ENCODE assay signal across 8 cellular contexts in genomic region chr2:148926291-148926961, GRCh38. TPM values are rescaled to one million over a fixed set of nuclear protein-coding genes. Genes with fewer than 3 reads are reported as not detected.
DNase-seq lines count a peak whose midpoint lies in the region; ATAC-seq and TF ChIP-seq lines count a peak whose summit lies in the region.

No MANE protein-coding gene starts in this region.

- POLR2A ChIA-PET in CD4-positive, alpha-beta T cell (lab: Charles Lee) = interaction anchor here (0.7 to 1.9 kb wide), 3 partner anchors 24 to 402 kb away, joined by 3 to 11 read pairs (median 4); no protein-coding TSS in a partner anchor

- peak overlapping the region; percentile 61 for H3K27ac Mint-ChIP-seq in CD4-positive, alpha-beta T cell

- peak overlapping the region; percentile 79 for H3K4me3 Mint-ChIP-seq in CD4-positive, alpha-beta T cell

- peak; percentile 87 for ATAC-seq in CD4-positive, alpha-beta T cell (ENCODE audit: poor library complexity)
- ATAC-seq in GM19328 (IDR thresholded peaks at IDR 0.05; ENCODE audit: unreplicated experiment) (peak; percentile 70), HG03439 (IDR thresholded peaks at IDR 0.05; ENCODE audit: unreplicated experiment) (peak; percentile 81)

- DNase-seq in CD4-positive, alpha-beta T cell = peak; percentile 9 to 55 (median 42)
- peak; percentile 16 for DNase-seq in SW480 (ENCODE audit: low spot score)
- DNase-seq in astrocyte of the spinal cord (ENCODE audit: low read depth, low spot score) = peak; percentile 42
- DNase-seq in kidney glomerular epithelial cell (lab: John Stamatoyannopoulos, UW) = peak; percentile 9
- DNase-seq in stimulated activated CD4-positive, alpha-beta T cell treated with anti-CD3 and anti-CD28 coated beads, TNF-alpha, amount 100 ng/mL, for 24 hours (ENCODE audit: low read depth in 3 of 3) = peak in 2 of 3 experiments; percentile 14 to 52
- DNase-seq in uterus = no peak

- H3K36me3 ChIP-seq in uterus = no peaks in the 10 kb centered on the region

- H3K27ac ChIP-seq in CD4-positive, alpha-beta T cell (ENCODE audit: low read depth, low read length) = no peak overlapping the region
- H3K27ac ChIP-seq in uterus = no peak overlapping the region

- peaks cover 25% of the 10 kb centered on the region for H3K4me1 Mint-ChIP-seq in CD4-positive, alpha-beta T cell (ENCODE audit: low read depth)

- H3K27me3 Mint-ChIP-seq in CD4-positive, alpha-beta T cell = no peaks in the 10 kb centered on the region

- CTCF ChIA-PET in CD4-positive, alpha-beta T cell (lab: Charles Lee) = no interaction called here

- in situ Hi-C loops in astrocyte of the spinal cord (cut with HindIII; ENCODE audit: low sequenced_read_pairs) = no loop called here

- TF ChIP-seq POLR2A in uterus (IDR thresholded peaks at IDR 0.05) = no peak

- intact Hi-C loops in CD4-positive, alpha-beta T cell (cut with DNase I, micrococcal nuclease) = loop anchor here (2.0 kb wide), 2 partner anchors 62 to 64 kb away; no protein-coding TSS in a partner anchor
- intact Hi-C loops in uterus (cut with DNase I; ENCODE audit: low total_unique reads) = no loop called here

- no peaks in the 10 kb centered on the region for H3K36me3 Mint-ChIP-seq in CD4-positive, alpha-beta T cell (ENCODE audit: low read depth)

- no peaks in the 10 kb centered on the region for H3K27me3 ChIP-seq in CD4-positive, alpha-beta T cell (ENCODE audit: control insufficient read depth, insufficient read depth, low read length)
- no peaks in the 10 kb centered on the region for H3K27me3 ChIP-seq in uterus

- peak; percentile 76 for TF ChIP-seq CTCF in CD4-positive, alpha-beta T cell (IDR thresholded peaks at IDR 0.05)
- TF ChIP-seq CTCF in astrocyte of the spinal cord (IDR thresholded peaks at IDR 0.05; ENCODE audit: low read depth, low read length) (peak; percentile 76), uterus (IDR thresholded peaks at IDR 0.05) (peak in 1 of 4 experiments; percentile 18)

- H3K4me1 ChIP-seq in uterus = no peaks in the 10 kb centered on the region

- H3K4me3 ChIP-seq in astrocyte of the spinal cord (ENCODE audit: low read depth, low read length) (no peak overlapping the region), uterus (no peak overlapping the region)

- no peaks in the 10 kb centered on the region for H3K9me3 ChIP-seq in CD4-positive, alpha-beta T cell (ENCODE audit: control insufficient read depth, low read length)
- no peaks in the 10 kb centered on the region for H3K9me3 ChIP-seq in uterus

- no peaks in the 10 kb centered on the region for H3K9me3 Mint-ChIP-seq in CD4-positive, alpha-beta T cell

RNA-seq across cellular contexts. Expression of gene KIF5C, which starts 51.4 kb away (rescaled TPM):
- total RNA-seq in CD4-positive, alpha-beta T cell = 1 to 10 TPM; 7.3 to 8.1 TPM
- 10 to 100 TPM in 1 of 4 donors, 1 to 10 TPM in 2, under 1 TPM in 1; 0.77 to 11.0 (median 1.9) TPM for total RNA-seq in uterus

Comparison
In these comparisons a context has a peak if more than half of its experiments do, and no peak if none do; other contexts are left out.
1. DNase-seq: peak in CD4-positive, alpha-beta T cell (10 of 10), SW480 (single experiment), astrocyte of the spinal cord (single experiment), kidney glomerular epithelial cell (single experiment) and stimulated activated CD4-positive, alpha-beta T cell treated with anti-CD3 and anti-CD28 coated beads, TNF-alpha, amount 100 ng/mL, for 24 hours (2 of 3); none in uterus (0 of 2).
2. Peak in every context shown above with its lines, with median percentiles within 50 percentile points of each other: ATAC-seq.